8 cellular contexts compared by ENCODE assay signal in the genomic region with DNA sequence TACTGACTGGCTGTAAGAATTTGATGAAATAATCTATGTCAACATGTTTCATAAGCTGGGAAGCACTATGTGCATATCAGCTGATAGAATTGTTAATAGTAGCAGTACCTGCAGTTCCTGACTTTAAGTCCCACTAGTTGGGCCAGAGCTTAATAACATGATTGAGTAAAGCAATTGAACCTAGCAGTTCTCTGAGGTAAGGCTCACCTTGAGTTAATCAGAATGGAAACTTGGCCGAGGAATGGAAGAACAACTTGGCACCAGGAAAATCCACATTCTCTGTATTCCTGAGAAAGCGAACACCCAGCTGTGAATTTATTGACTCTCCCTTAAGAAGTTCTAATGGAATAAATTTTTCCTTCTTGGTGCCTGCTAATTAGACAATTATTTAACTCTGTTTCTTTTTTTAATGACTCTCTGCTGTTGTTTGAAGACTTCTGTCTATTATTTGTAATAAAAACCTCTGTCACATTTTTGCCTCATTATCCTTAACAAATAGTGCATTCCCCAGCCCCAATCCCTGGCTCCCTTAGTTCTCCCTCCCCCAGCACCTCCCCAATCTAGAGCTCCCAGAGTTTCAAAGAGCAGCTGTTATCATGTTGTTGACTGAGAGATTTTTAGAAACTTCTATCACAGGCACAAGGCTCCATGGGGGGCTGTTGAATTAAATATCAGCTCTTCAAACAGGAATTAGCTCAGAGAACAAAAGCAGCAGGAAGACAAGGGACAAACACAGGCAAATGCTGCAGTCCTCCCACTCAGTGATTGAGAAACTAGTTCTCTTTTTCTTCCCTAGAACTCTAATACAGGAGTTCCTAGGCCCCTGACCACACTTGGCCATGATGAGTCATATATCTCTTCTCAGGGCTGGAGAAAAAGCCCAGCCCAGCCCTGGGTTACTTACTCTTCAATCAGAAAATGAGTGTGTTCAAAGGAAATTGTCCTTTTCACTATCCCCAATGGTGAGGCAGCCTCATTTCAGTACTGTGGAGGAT.
DNase-seq lines count a peak whose midpoint lies in the region; ATAC-seq and TF ChIP-seq lines count a peak whose summit lies in the region.

No MANE protein-coding gene starts in this region.

- no peak overlapping the region for H3K4me3 ChIP-seq in CD8-positive, alpha-beta memory T cell (ENCODE audit: low read length)
- H3K4me3 ChIP-seq in SK-N-SH (ENCODE audit: low read depth in 2 of 2, low read length in 1 of 2): no peak overlapping the region

- no peaks in the 10 kb centered on the region for H3K79me2 ChIP-seq in SK-N-SH (ENCODE audit: insufficient read depth)

- H3K36me3 Mint-ChIP-seq in activated T-helper 17 cell treated with anti-CD3 and anti-CD28 coated beads, Interleukin-2, amount 50 U/mL, for 72 hours (ENCODE audit: low read depth): no peaks in the 10 kb centered on the region
- no peaks in the 10 kb centered on the region for H3K36me3 Mint-ChIP-seq in naive thymus-derived CD8-positive, alpha-beta T cell
- H3K36me3 Mint-ChIP-seq in CD8-positive, alpha-beta memory T cell: no peaks in the 10 kb centered on the region

- no peak for TF ChIP-seq RAD21 in SK-N-SH (IDR thresholded peaks at IDR 0.05; ENCODE audit: low read length)

- H3K9me3 Mint-ChIP-seq in activated T-helper 17 cell treated with anti-CD3 and anti-CD28 coated beads, Interleukin-2, amount 50 U/mL, for 72 hours: no peaks in the 10 kb centered on the region
- no peaks in the 10 kb centered on the region for H3K9me3 Mint-ChIP-seq in naive thymus-derived CD8-positive, alpha-beta T cell
- H3K9me3 Mint-ChIP-seq in CD8-positive, alpha-beta memory T cell: peaks cover 0 to 2% (median 0%) of the 10 kb centered on the region in 5 donors

- 30% methylated on average over 2 of the region's 2 CpGs for WGBS in SK-N-SH (ENCODE audit: low lambda C conversion rate)

- H3K4me1 Mint-ChIP-seq in activated T-helper 17 cell treated with anti-CD3 and anti-CD28 coated beads, Interleukin-2, amount 50 U/mL, for 72 hours: no peaks in the 10 kb centered on the region
- no peaks in the 10 kb centered on the region for H3K4me1 Mint-ChIP-seq in naive thymus-derived CD8-positive, alpha-beta T cell
- no peaks in the 10 kb centered on the region for H3K4me1 Mint-ChIP-seq in CD8-positive, alpha-beta memory T cell

- DNase-seq in COR-L47 (lab: John Stamatoyannopoulos, UW) (peak; percentile 93), NCI-H226 (no peak), SK-N-SH (no peak)
- DNase-seq in naive thymus-derived CD8-positive, alpha-beta T cell: no peak
- DNase-seq in CD8-positive, alpha-beta memory T cell: no peak

- no peaks in the 10 kb centered on the region for H4K20me1 ChIP-seq in SK-N-SH (ENCODE audit: insufficient read depth)

- H3K4me3 Mint-ChIP-seq in activated T-helper 17 cell treated with anti-CD3 and anti-CD28 coated beads, Interleukin-2, amount 50 U/mL, for 72 hours: no peak overlapping the region
- H3K4me3 Mint-ChIP-seq in naive thymus-derived CD8-positive, alpha-beta T cell: no peak overlapping the region
- no peak overlapping the region for H3K4me3 Mint-ChIP-seq in CD8-positive, alpha-beta memory T cell

- CTCF ChIA-PET in CD8-positive, alpha-beta memory T cell (lab: Charles Lee): no interaction called here
- CTCF ChIA-PET in SK-N-SH (lab: Yijun Ruan, JAX): no interaction called here

- H3K9ac ChIP-seq in SK-N-SH: no peak overlapping the region

- H3K9me2 ChIP-seq in SK-N-SH: no peaks in the 10 kb centered on the region

- no peaks in the 10 kb centered on the region for H3K9me3 ChIP-seq in CD8-positive, alpha-beta memory T cell (ENCODE audit: low read length)
- no peaks in the 10 kb centered on the region for H3K9me3 ChIP-seq in SK-N-SH

- H2AFZ ChIP-seq in SK-N-SH (ENCODE audit: low read depth): no peak overlapping the region

- no peak for TF ChIP-seq CTCF in SK-N-SH (IDR thresholded peaks at IDR 0.05)

- H3F3A ChIP-seq in SK-N-SH (replicated peaks; ENCODE audit: insufficient read depth): no peaks in the 10 kb centered on the region

- no peaks in the 10 kb centered on the region for H3K36me3 ChIP-seq in CD8-positive, alpha-beta memory T cell (ENCODE audit: insufficient read depth, low read length)
- H3K36me3 ChIP-seq in SK-N-SH (replicated peaks in 1 of 2; ENCODE audit: control insufficient read depth in 1 of 2, insufficient read depth in 2 of 2, low read length in 1 of 2): no peaks in the 10 kb centered on the region

- no peak overlapping the region for H3K27ac Mint-ChIP-seq in activated T-helper 17 cell treated with anti-CD3 and anti-CD28 coated beads, Interleukin-2, amount 50 U/mL, for 72 hours
- H3K27ac Mint-ChIP-seq in naive thymus-derived CD8-positive, alpha-beta T cell: no peak overlapping the region
- peak overlapping the region in 1 of 8 donors; percentile 5 for H3K27ac Mint-ChIP-seq in CD8-positive, alpha-beta memory T cell

- POLR2A ChIA-PET in naive thymus-derived CD8-positive, alpha-beta T cell (lab: Charles Lee): no interaction called here
- POLR2A ChIA-PET in CD8-positive, alpha-beta memory T cell (lab: Charles Lee): no interaction called here
- POLR2A ChIA-PET in SK-N-SH (lab: Yijun Ruan, JAX): no interaction called here

- no peaks in the 10 kb centered on the region for H3K27me3 ChIP-seq in CD8-positive, alpha-beta memory T cell (ENCODE audit: insufficient read depth, low read length, poor library complexity, severe bottlenecking)
- no peaks in the 10 kb centered on the region for H3K27me3 ChIP-seq in SK-N-SH (ENCODE audit: insufficient read depth)

- H3K27ac ChIP-seq in CD8-positive, alpha-beta memory T cell (ENCODE audit: low read depth, low read length): no peak overlapping the region
- no peak overlapping the region for H3K27ac ChIP-seq in SK-N-SH (ENCODE audit: low read depth in 2 of 2, low read length in 1 of 2)

- H3K4me2 ChIP-seq in SK-N-SH: no peak overlapping the region

- ATAC-seq in GM19467 (IDR thresholded peaks at IDR 0.05; ENCODE audit: unreplicated experiment) (peak; percentile 84), HG03378 (IDR thresholded peaks at IDR 0.05; ENCODE audit: unreplicated experiment) (peak; percentile 97)
- peak; percentile 79 for ATAC-seq in activated T-helper 17 cell treated with anti-CD3 and anti-CD28 coated beads, Interleukin-2, amount 50 U/mL, for 72 hours (replicated peaks)
- ATAC-seq in naive thymus-derived CD8-positive, alpha-beta T cell: no peak

- no peaks in the 10 kb centered on the region for H3K4me1 ChIP-seq in CD8-positive, alpha-beta memory T cell (ENCODE audit: insufficient read depth, low read length)
- H3K4me1 ChIP-seq in SK-N-SH (ENCODE audit: control insufficient read depth in 1 of 2, insufficient read depth in 2 of 2, low read depth in 1 of 2, low read length in 1 of 2): no peaks in the 10 kb centered on the region

- peaks cover 17% of the 10 kb centered on the region for H3K27me3 Mint-ChIP-seq in activated T-helper 17 cell treated with anti-CD3 and anti-CD28 coated beads, Interleukin-2, amount 50 U/mL, for 72 hours
- H3K27me3 Mint-ChIP-seq in naive thymus-derived CD8-positive, alpha-beta T cell: peaks cover 0 to 30% (median 4%) of the 10 kb centered on the region in 5 donors
- peaks cover 0 to 10% of the 10 kb centered on the region in 2 donors for H3K27me3 Mint-ChIP-seq in CD8-positive, alpha-beta memory T cell

- no peak for TF ChIP-seq EP300 in SK-N-SH (IDR thresholded peaks at IDR 0.05; ENCODE audit: borderline replicate concordance in 1 of 2, low read depth in 1 of 2, low read length in 1 of 2)

TF ChIP-seq in SK-N-SH, 30 proteins besides CTCF, POLR2A, EP300 and RAD21 (continues in another document):
- TF ChIP-seq FOXJ3 (CRISPR knock-in tag; IDR thresholded peaks at IDR 0.05) (no peak), RCOR1 (IDR thresholded peaks at IDR 0.05; ENCODE audit: low read length) (no peak), TAF1 (IDR thresholded peaks at IDR 0.05; ENCODE audit: borderline replicate concordance, low read depth, low read length) (no peak), CHD2 (IDR thresholded peaks at IDR 0.05; ENCODE audit: low read length, partially characterized antibody) (no peak), YY1 (IDR thresholded peaks at IDR 0.05; ENCODE audit: low read depth) (no peak), GABPA (IDR thresholded peaks at IDR 0.05; ENCODE audit: low read depth) (no peak), EZH2phosphoT487 (IDR thresholded peaks at IDR 0.05; ENCODE audit: borderline replicate concordance, low read depth) (no peak), TCF12 (IDR thresholded peaks at IDR 0.05) (no peak), RFX5 (IDR thresholded peaks at IDR 0.05; ENCODE audit: low read length) (no peak)
- TF ChIP-seq, protein P1, sequence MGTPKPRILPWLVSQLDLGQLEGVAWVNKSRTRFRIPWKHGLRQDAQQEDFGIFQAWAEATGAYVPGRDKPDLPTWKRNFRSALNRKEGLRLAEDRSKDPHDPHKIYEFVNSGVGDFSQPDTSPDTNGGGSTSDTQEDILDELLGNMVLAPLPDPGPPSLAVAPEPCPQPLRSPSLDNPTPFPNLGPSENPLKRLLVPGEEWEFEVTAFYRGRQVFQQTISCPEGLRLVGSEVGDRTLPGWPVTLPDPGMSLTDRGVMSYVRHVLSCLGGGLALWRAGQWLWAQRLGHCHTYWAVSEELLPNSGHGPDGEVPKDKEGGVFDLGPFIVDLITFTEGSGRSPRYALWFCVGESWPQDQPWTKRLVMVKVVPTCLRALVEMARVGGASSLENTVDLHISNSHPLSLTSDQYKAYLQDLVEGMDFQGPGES (IDR thresholded peaks at IDR 0.05; ENCODE audit: low read depth, low read length): no peak

Comparison
In these comparisons a context has a peak if more than half of its experiments do, and no peak if none do; other contexts are left out.
1. ATAC-seq: peak in GM19467 (single experiment), HG03378 (single experiment) and activated T-helper 17 cell treated with anti-CD3 and anti-CD28 coated beads, Interleukin-2, amount 50 U/mL, for 72 hours (single experiment); none in naive thymus-derived CD8-positive, alpha-beta T cell (0 of 2).